ENCODE assay signal across 8 cellular contexts in genomic region chr16:10181196-10182162, GRCh38. TPM values are rescaled to one million over a fixed set of nuclear protein-coding genes. Genes with fewer than 3 reads are reported as not detected.
A peak's percentile ranks its signal among the peaks of the same experiment; 100 is the strongest.
DNase-seq lines count a peak whose midpoint lies in the region; ATAC-seq and TF ChIP-seq lines count a peak whose summit lies in the region.

No MANE protein-coding gene starts in this region.

- 1% methylated on average over 41 to 61 of the region's 85 CpGs for WGBS in lower leg skin, 2 donors

- intact Hi-C loops in lower leg skin (cut with DNase I; ENCODE audit: low total_unique reads) = loop anchor here (10.0 kb wide), 1 partner anchor 537 kb away; no protein-coding TSS in a partner anchor

- ATAC-seq in HG03095 (IDR thresholded peaks at IDR 0.05; ENCODE audit: unreplicated experiment) (peak; percentile 56), GM21360 (IDR thresholded peaks at IDR 0.05; ENCODE audit: unreplicated experiment) (no peak)

- peak in 1 of 3 donors; percentile 40 for TF ChIP-seq CTCF in lower leg skin (IDR thresholded peaks at IDR 0.05)

- no peak overlapping the region for H3K4me3 ChIP-seq in lower leg skin (ENCODE audit: low read depth, poor library complexity, severe bottlenecking)

- DNase-seq in NOMO-1 (lab: John Stamatoyannopoulos, UW; ENCODE audit: unreplicated experiment in 2 of 2) (peak; percentile 6 to 13), NOMO-1 treated with dmso at 0.1 percent for 144 hours (lab: John Stamatoyannopoulos, UW; ENCODE audit: unreplicated experiment) (no peak), T1000 (lab: John Stamatoyannopoulos, UW) (peak; percentile 69), ecto neural progenitor cell (ENCODE audit: low spot score) (peak; percentile 88), lower leg skin (ENCODE audit: low spot score in 2 of 2) (peak; percentile 20 to 88)
- DNase-seq in stimulated activated CD4-positive, alpha-beta T cell treated with anti-CD3 and anti-CD28 coated beads, TNF-alpha, amount 100 ng/mL, for 48 hours (ENCODE audit: low read depth in 3 of 3) = peak in 2 of 3 donors; percentile 24 to 40

- TF ChIP-seq POLR2A in lower leg skin (IDR thresholded peaks at IDR 0.05) = no peak

RNA-seq across cellular contexts. Expression of gene GRIN2A, which starts 0.7 kb away (rescaled TPM):
- 1 to 10 TPM in 2 of 4 donors, under 1 TPM in 2; 0.30 to 1.7 (median 0.73) TPM for total RNA-seq in lower leg skin
